ENCODE assay signal across 14 cellular contexts in genomic region chrX:130111935-130112221, GRCh38. TPM values are rescaled to one million over a fixed set of nuclear protein-coding genes. Genes with fewer than 3 reads are reported as not detected.
DNase-seq lines count a peak whose midpoint lies in the region; ATAC-seq and TF ChIP-seq lines count a peak whose summit lies in the region.
"Had no signal": no experiment of that assay in that cellular context is flagged by ENCODE, and none has a peak within 500 bp of the region (broad histone marks: within the 10 kb centered on the region; RNA-seq: fewer than 3 reads in every experiment).

No MANE protein-coding gene starts in this region.

- H2AFZ ChIP-seq in SK-N-SH (ENCODE audit: low read depth) (no peak overlapping the region), mammary epithelial cell (ENCODE audit: low read depth, low read length) (no peak overlapping the region)

- WGBS in SK-N-SH (ENCODE audit: low lambda C conversion rate) = 79% methylated on average over 4 of the region's 4 CpGs
- WGBS in mammary epithelial cell (ENCODE audit: low coverage, missing lambda C conversion rate) = 93% methylated on average over 3 of the region's 4 CpGs

- peaks cover 5% of the 10 kb centered on the region for H3K27me3 Mint-ChIP-seq in IgD-negative memory B cell
- H3K27me3 Mint-ChIP-seq in neural crest cell (ENCODE audit: low read depth) = peaks cover 49% of the 10 kb centered on the region

- H3K9ac ChIP-seq in SK-N-SH = no peak overlapping the region
- no peak overlapping the region for H3K9ac ChIP-seq in mammary epithelial cell (ENCODE audit: insufficient read depth, low read length)

- peaks cover 0 to 2% (median 0%) of the 10 kb centered on the region in 3 donors for H3K9me3 Mint-ChIP-seq in IgD-negative memory B cell
- H3K9me3 Mint-ChIP-seq in neural crest cell = no peaks in the 10 kb centered on the region

- TF ChIP-seq RAD21 in SK-N-SH (IDR thresholded peaks at IDR 0.05; ENCODE audit: low read length) = no peak

- H3F3A ChIP-seq in SK-N-SH (replicated peaks; ENCODE audit: insufficient read depth) = no peaks in the 10 kb centered on the region

- POLR2A ChIA-PET in SK-N-SH (lab: Yijun Ruan, JAX) = no interaction called here

- TF ChIP-seq EP300 in SK-N-SH (IDR thresholded peaks at IDR 0.05; ENCODE audit: borderline replicate concordance in 1 of 2, low read depth in 1 of 2, low read length in 1 of 2) = no peak

- H3K79me2 ChIP-seq in SK-N-SH (ENCODE audit: insufficient read depth) (peaks cover 41% of the 10 kb centered on the region; the same call in 1 of the 2 replicates), mammary epithelial cell (ENCODE audit: insufficient read depth, low read length) (peaks cover 30% of the 10 kb centered on the region)

- H3K36me3 ChIP-seq in SK-N-SH (replicated peaks in 1 of 2; ENCODE audit: control insufficient read depth in 1 of 2, insufficient read depth in 2 of 2, low read length in 1 of 2) (no peaks in the 10 kb centered on the region), mammary epithelial cell (ENCODE audit: insufficient read depth, low read length) (no peaks in the 10 kb centered on the region)
- H3K36me3 ChIP-seq: tibial nerve had no signal

- H3K27me3 ChIP-seq in SK-N-SH (ENCODE audit: insufficient read depth) (peaks cover 17% of the 10 kb centered on the region; the same call in 1 of the 2 replicates), mammary epithelial cell (ENCODE audit: insufficient read depth, low read length) (no peaks in the 10 kb centered on the region)

- H3K9me2 ChIP-seq in SK-N-SH = no peaks in the 10 kb centered on the region

- H3K4me1 ChIP-seq in SK-N-SH (ENCODE audit: control insufficient read depth in 1 of 2, insufficient read depth in 2 of 2, low read depth in 1 of 2, low read length in 1 of 2) (peaks cover 0 to 9% of the 10 kb centered on the region in 2 experiments; a peak in 1 of 4 replicates), mammary epithelial cell (ENCODE audit: insufficient read depth, low read length) (peaks cover 13% of the 10 kb centered on the region)

- DNase-seq in SK-N-SH (no peak), mammary epithelial cell (no peak), neural crest cell (ENCODE audit: low read depth, low spot score) (no peak), left colon (no peak)
- DNase-seq in stimulated activated CD4-positive, alpha-beta T cell treated with anti-CD3 and anti-CD28 coated beads, Interleukin-4, amount 100 ng/mL, for 4 hours = no peak
- DNase-seq in NK-92 treated with Interleukin-12 subunit alpha and Interleukin-12 subunit beta, amount 100 ng/mL, for 24 hours (lab: John Stamatoyannopoulos, UW) = no peak
- DNase-seq: amniotic stem cell; effector CD8-positive, alpha-beta T cell; NCI-H1417 treated with DMSO at 0.1 percent for 48 hours had no signal

- BruUV-seq in mammary epithelial cell (replicated peaks; lab: Mats Ljungman, UMichigan) = no TSS peak

- H3K4me2 ChIP-seq in SK-N-SH = 0 out of 2 replicates have a peak overlapping the region, but pooled peaks have one; percentile 67
- no peak overlapping the region for H3K4me2 ChIP-seq in mammary epithelial cell (ENCODE audit: insufficient read depth, low read depth, low read length)

- intact Hi-C loops in mammary epithelial cell (cut with micrococcal nuclease) = loop anchor here (2.0 kb wide), 1 partner anchor 55 kb away; no protein-coding TSS in a partner anchor
- intact Hi-C loops in left colon (cut with DNase I, micrococcal nuclease) = no loop called here

- H3K27ac Mint-ChIP-seq in IgD-negative memory B cell (peak overlapping the region in 2 of 3 donors; percentile 64 to 77), neural crest cell (ENCODE audit: unreplicated experiment) (no peak overlapping the region)

- H4K20me1 ChIP-seq in SK-N-SH (ENCODE audit: insufficient read depth) (peaks cover 4% of the 10 kb centered on the region; the same call in 1 of the 2 replicates), mammary epithelial cell (ENCODE audit: insufficient read depth, low read length) (no peaks in the 10 kb centered on the region)

- H3K4me3 Mint-ChIP-seq in IgD-negative memory B cell = peak overlapping the region; percentile 67 to 92 (median 82)
- H3K4me3 Mint-ChIP-seq in neural crest cell = peak overlapping the region; percentile 80

- CTCF ChIA-PET in SK-N-SH (lab: Yijun Ruan, JAX) = interaction anchor here (1.0 to 1.2 kb wide), 3 partner anchors 9 to 60 kb away, joined by 3 read pairs; partner anchors contain the start of gene RAB33A
- CTCF ChIA-PET in mammary epithelial cell (lab: Charles Lee; ENCODE audit: low non-redundant PET) = no interaction called here

- H3K36me3 Mint-ChIP-seq in IgD-negative memory B cell = no peaks in the 10 kb centered on the region
- no peaks in the 10 kb centered on the region for H3K36me3 Mint-ChIP-seq in neural crest cell (ENCODE audit: low read depth)

- H3K9me3 ChIP-seq in SK-N-SH (no peaks in the 10 kb centered on the region), mammary epithelial cell (replicated peaks; ENCODE audit: insufficient read depth, low read length) (no peaks in the 10 kb centered on the region)
- H3K9me3 ChIP-seq: tibial nerve had no signal

- TF ChIP-seq CTCF in SK-N-SH (IDR thresholded peaks at IDR 0.05) (no peak), mammary epithelial cell (conservative IDR thresholded peaks at IDR 0.05 in 1 of 2, IDR thresholded peaks at IDR 0.05 in 1 of 2; ENCODE audit: extremely low read depth in 1 of 2, insufficient read depth in 1 of 2, low read depth in 1 of 2, low read length in 2 of 2) (no peak), neural crest cell (conservative IDR thresholded peaks at IDR 0.05) (no peak)

- H3K4me1 Mint-ChIP-seq in IgD-negative memory B cell (peaks cover 8 to 17% (median 8%) of the 10 kb centered on the region in 3 donors), neural crest cell (no peaks in the 10 kb centered on the region)

- in situ Hi-C loops in mammary epithelial cell (cut with MboI; ENCODE audit: low sequenced_read_pairs in 2 of 2) = no loop called here

- dilution Hi-C loops in mammary epithelial cell (cut with HindIII; ENCODE audit: low sequenced_read_pairs) = no loop called here

- H3K4me3 ChIP-seq in SK-N-SH (ENCODE audit: low read depth in 2 of 2, low read length in 1 of 2) = no peak overlapping the region
- H3K4me3 ChIP-seq in mammary epithelial cell (replicated peaks in 1 of 3; ENCODE audit: insufficient read depth in 1 of 3, low read depth in 2 of 3, low read length in 3 of 3) = no peak overlapping the region

- no peak overlapping the region for H3K27ac ChIP-seq in SK-N-SH (ENCODE audit: low read depth in 2 of 2, low read length in 1 of 2)
- peak overlapping the region; percentile 65 for H3K27ac ChIP-seq in mammary epithelial cell (ENCODE audit: insufficient read depth, low read depth, low read length)

- ATAC-seq in SK-N-SH treated with all-trans-retinoic acid at 6 μM for 48 hours = no peak
- ATAC-seq in left colon = no peak

TF ChIP-seq in SK-N-SH, 30 proteins besides CTCF, POLR2A, EP300 and RAD21:
- TF ChIP-seq USF1 (IDR thresholded peaks at IDR 0.05; ENCODE audit: borderline replicate concordance, low read depth) (no peak), YY1 (IDR thresholded peaks at IDR 0.05; ENCODE audit: low read depth) (no peak)

TF ChIP-seq in SK-N-SH treated with all-trans-retinoic acid at 6 μM for 48 hours, 23 proteins besides CTCF, POLR2A, EP300 and RAD21 (continues in another document):
- no peak for TF ChIP-seq CSDC2 (CRISPR knock-in tag; IDR thresholded peaks at IDR 0.05)
- TF ChIP-seq OSR1 (CRISPR knock-in tag; IDR thresholded peaks at IDR 0.05) = no peak
- TF ChIP-seq POU6F1 (CRISPR knock-in tag; IDR thresholded peaks at IDR 0.05; ENCODE audit: borderline replicate concordance, low read depth) = no peak
- TF ChIP-seq ZFP30 (CRISPR knock-in tag; IDR thresholded peaks at IDR 0.05) = no peak
- no peak for TF ChIP-seq ARNTL (CRISPR knock-in tag; IDR thresholded peaks at IDR 0.05; ENCODE audit: borderline replicate concordance, low read depth)
- TF ChIP-seq ESRRG (CRISPR knock-in tag; IDR thresholded peaks at IDR 0.05) = no peak
- no peak for TF ChIP-seq SNAI2 (CRISPR knock-in tag; IDR thresholded peaks at IDR 0.05)
- no peak for TF ChIP-seq ZNF8 (CRISPR knock-in tag; IDR thresholded peaks at IDR 0.05)

RNA-seq across cellular contexts. Expression of gene ELF4, which starts 1.6 kb away (rescaled TPM):
- polyA plus RNA-seq in SK-N-SH (2012; rRNA removed) (7.7 and 9.6 TPM in 2 replicates), IgD-negative memory B cell (15.6 TPM), mammary epithelial cell (21.6 TPM)
- polyA plus RNA-seq in SK-N-SH (2012; cell fraction: cytosol; rRNA removed) = 7.3 and 8.9 TPM in 2 replicates
- polyA plus RNA-seq in SK-N-SH (2012; cell fraction: nucleus; rRNA removed) = 8.2 and 9.4 TPM in 2 replicates
- total RNA-seq in mammary epithelial cell (10 to 100 TPM; 12.3 to 26.3 TPM), neural crest cell (0.86 and 1.0 TPM in 2 replicates), left colon (10 to 100 TPM; 39.8 to 61.9 TPM)
- polyA minus RNA-seq in mammary epithelial cell = 67.5 TPM

RNA-seq across cellular contexts. Expression of gene AIFM1, which starts 53.8 kb away (rescaled TPM):
- polyA plus RNA-seq in SK-N-SH (2012; rRNA removed) (49.8 and 61.4 TPM in 2 replicates), IgD-negative memory B cell (26.2 TPM), mammary epithelial cell (41.2 TPM)
- polyA plus RNA-seq in SK-N-SH (2012; cell fraction: cytosol; rRNA removed) = 53.5 and 61.9 TPM in 2 replicates
- 31.3 and 34.0 TPM in 2 replicates for polyA plus RNA-seq in SK-N-SH (2012; cell fraction: nucleus; rRNA removed)
- total RNA-seq in mammary epithelial cell (10 to 100 TPM; 10.2 to 35.7 TPM), neural crest cell (53.9 and 57.0 TPM in 2 replicates), left colon (10 to 100 TPM; 67.0 to 76.9 TPM)
- 17.4 TPM for polyA minus RNA-seq in mammary epithelial cell

RNA-seq across cellular contexts. Expression of gene RAB33A, which starts 59.9 kb away (rescaled TPM):
- polyA plus RNA-seq in SK-N-SH (2012; rRNA removed) = 1.2 and 2.0 TPM in 2 replicates
- polyA plus RNA-seq in SK-N-SH (2012; cell fraction: cytosol; rRNA removed) = 1.3 and 2.5 TPM in 2 replicates
- polyA plus RNA-seq in SK-N-SH (2012; cell fraction: nucleus; rRNA removed) = 0.21 and 0.39 TPM in 2 replicates
- 11.3 TPM for polyA plus RNA-seq in IgD-negative memory B cell
- not detected for total RNA-seq in mammary epithelial cell
- polyA plus RNA-seq in mammary epithelial cell = 0.24 TPM
- not detected for polyA minus RNA-seq in mammary epithelial cell
- total RNA-seq in neural crest cell = 16.7 and 18.5 TPM in 2 replicates
- total RNA-seq in left colon = under 1 TPM in 1 of 2 donors, not detected in 1; 0.34 TPM
- total RNA-seq: A172, H7 had no signal

Comparison
In these comparisons a context has a peak if more than half of its experiments do, and no peak if none do; other contexts are left out.
1. RNA of gene RAB33A, which starts 59.9 kb away (total RNA-seq): 16.7 to 18.5 TPM in neural crest cell; 0.34 TPM in left colon and not detected in mammary epithelial cell; every median in the first group is over 10 times any median in the second.